In the genomic region with DNA sequence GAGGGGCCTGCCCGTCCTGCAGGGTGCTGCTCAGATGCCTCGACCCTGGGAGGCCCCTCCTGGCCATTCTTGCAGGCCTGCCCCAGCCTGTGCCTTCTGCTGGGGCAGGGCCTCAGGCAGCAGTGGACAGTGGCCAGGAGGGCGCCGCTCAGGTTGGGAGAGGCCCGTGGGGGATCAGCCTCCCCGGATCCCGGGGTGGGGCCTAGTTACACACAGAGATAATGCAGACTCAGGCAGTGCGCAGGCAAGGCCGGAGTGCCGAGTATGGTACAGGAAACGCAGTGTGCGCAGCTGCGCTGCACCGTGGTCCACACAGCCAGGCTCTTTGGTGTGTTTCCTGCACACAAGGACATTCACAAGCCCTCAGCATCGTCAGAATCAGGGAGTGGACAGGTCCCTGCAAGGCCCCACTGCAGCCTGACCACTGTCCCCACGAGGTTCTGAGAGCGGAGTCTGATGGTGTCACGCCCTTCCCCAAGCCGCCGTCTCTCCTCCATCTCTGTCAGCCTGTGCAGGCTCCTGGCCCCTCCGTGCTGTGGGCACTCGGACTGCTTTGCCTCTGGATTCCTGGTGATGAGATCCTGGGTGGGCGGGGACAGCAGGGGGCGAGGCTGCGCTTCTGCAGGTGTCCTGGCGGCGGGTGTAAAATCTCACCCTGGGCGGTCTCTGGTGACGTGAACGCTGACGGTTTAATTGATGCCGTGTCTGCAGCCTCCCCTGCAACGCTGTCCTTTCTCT, we compare ENCODE assay signal across 8 cellular contexts.
DNase-seq lines count a peak whose midpoint lies in the region; ATAC-seq, FAIRE-seq and TF ChIP-seq lines count a peak whose summit lies in the region.
"Not testable (repeated sequence)": the region's sequence is repeated elsewhere in the genome, so short reads cannot be mapped to it uniquely, and the experiment has no call there.

No MANE protein-coding gene starts in this region.

- H3K36me3 ChIP-seq in SJSA1, result not testable (repeated sequence)

- H3K27ac ChIP-seq in A549; right cardiac atrium (ENCODE audit: low read length): not testable (repeated sequence)
- H3K27ac ChIP-seq in SJSA1, result peak overlapping the region; percentile 87; the same call in 1 of the 2 replicates

- not testable (repeated sequence) for DNase-seq in A549 (ENCODE audit: low read depth in 1 of 2, low spot score in 1 of 2); left colon; stimulated activated naive CD8-positive, alpha-beta T cell treated with anti-CD3 and anti-CD28 coated beads, Interleukin-15, amount 100 ng/mL, for 72 hours
- peak; percentile 9 for DNase-seq in NCI-H146 (lab: John Stamatoyannopoulos, UW)
- peak; percentile 1 for DNase-seq in NCI-H69 (lab: John Stamatoyannopoulos, UW)
- peak in 1 of 2 experiments; percentile 53 for DNase-seq in SJSA1 (ENCODE audit: low read depth in 1 of 2, low spot score in 2 of 2)
- peak in 2 of 3 donors; percentile 24 to 56 for DNase-seq in right cardiac atrium
- peak; percentile 46 for DNase-seq in posterior vena cava (ENCODE audit: low spot score)

- 87% methylated on average over 10 of the region's 33 CpGs for WGBS in A549 (ENCODE audit: missing lambda C conversion rate)
- WGBS in right cardiac atrium, result 84% methylated on average over 31 of the region's 33 CpGs

- not testable (repeated sequence) for H3K27me3 Mint-ChIP-seq in stimulated activated naive CD8-positive, alpha-beta T cell treated with anti-CD3 and anti-CD28 coated beads, Interleukin-15, amount 100 ng/mL, for 72 hours

- H3K27me3 ChIP-seq in SJSA1 (replicated peaks); right cardiac atrium (ENCODE audit: control insufficient read depth, insufficient read depth): not testable (repeated sequence)

- H3K4me3 ChIP-seq in A549; right cardiac atrium (ENCODE audit: low read length): not testable (repeated sequence)
- H3K4me3 ChIP-seq in SJSA1, result 0 out of 2 replicates have a peak overlapping the region, but pooled peaks have one; percentile 4

- H3K4me3 Mint-ChIP-seq in stimulated activated naive CD8-positive, alpha-beta T cell treated with anti-CD3 and anti-CD28 coated beads, Interleukin-15, amount 100 ng/mL, for 72 hours, result not testable (repeated sequence)

- not testable (repeated sequence) for H3K27ac Mint-ChIP-seq in stimulated activated naive CD8-positive, alpha-beta T cell treated with anti-CD3 and anti-CD28 coated beads, Interleukin-15, amount 100 ng/mL, for 72 hours

- intact Hi-C loops in right cardiac atrium (cut with DNase I); left colon (cut with DNase I, micrococcal nuclease); posterior vena cava (cut with DNase I): not testable (repeated sequence)

- TF ChIP-seq CTCF in A549 (IDR thresholded peaks at IDR 0.05), result not testable (repeated sequence)

- H3K4me1 Mint-ChIP-seq in stimulated activated naive CD8-positive, alpha-beta T cell treated with anti-CD3 and anti-CD28 coated beads, Interleukin-15, amount 100 ng/mL, for 72 hours, result not testable (repeated sequence)

- CTCF ChIA-PET in A549 (lab: Yijun Ruan, JAX), result not testable (repeated sequence)

- TF ChIP-seq EP300 in A549 (IDR thresholded peaks at IDR 0.05), result not testable (repeated sequence)

- ATAC-seq in A549 (peak; percentile 20 to 38; a peak in 4 of 6 replicates), left colon (peak; percentile 57)
- ATAC-seq in right cardiac atrium, result not testable (repeated sequence)
- ATAC-seq in stimulated activated naive CD8-positive, alpha-beta T cell treated with anti-CD3 and anti-CD28 coated beads, Interleukin-15, amount 100 ng/mL, for 72 hours, result peak; percentile 25

- H3K4me2 ChIP-seq in A549, result not testable (repeated sequence)

- POLR2A ChIA-PET in A549 (lab: Yijun Ruan, JAX), result not testable (repeated sequence)

- not testable (repeated sequence) for TF ChIP-seq RAD21 in A549 (conservative IDR thresholded peaks at IDR 0.05 in 1 of 2, IDR thresholded peaks at IDR 0.05 in 1 of 2)

- not testable (repeated sequence) for TF ChIP-seq POLR2A in A549 (IDR thresholded peaks at IDR 0.05; ENCODE audit: low read length)

- H3K9me3 Mint-ChIP-seq in stimulated activated naive CD8-positive, alpha-beta T cell treated with anti-CD3 and anti-CD28 coated beads, Interleukin-15, amount 100 ng/mL, for 72 hours, result peaks cover 7 to 17% of the 10 kb centered on the region in 2 donors

- not testable (repeated sequence) for FAIRE-seq in A549 (lab: Jason Lieb, UNC)

- H3K9me3 ChIP-seq in A549; SJSA1 (replicated peaks); right cardiac atrium (ENCODE audit: control insufficient read depth, low read length): not testable (repeated sequence)

- not testable (repeated sequence) for H3K4me1 ChIP-seq in A549; right cardiac atrium (ENCODE audit: control insufficient read depth, insufficient read depth, low read length)
- peaks cover 42% of the 10 kb centered on the region for H3K4me1 ChIP-seq in SJSA1 (replicated peaks)
